In the genomic region with DNA sequence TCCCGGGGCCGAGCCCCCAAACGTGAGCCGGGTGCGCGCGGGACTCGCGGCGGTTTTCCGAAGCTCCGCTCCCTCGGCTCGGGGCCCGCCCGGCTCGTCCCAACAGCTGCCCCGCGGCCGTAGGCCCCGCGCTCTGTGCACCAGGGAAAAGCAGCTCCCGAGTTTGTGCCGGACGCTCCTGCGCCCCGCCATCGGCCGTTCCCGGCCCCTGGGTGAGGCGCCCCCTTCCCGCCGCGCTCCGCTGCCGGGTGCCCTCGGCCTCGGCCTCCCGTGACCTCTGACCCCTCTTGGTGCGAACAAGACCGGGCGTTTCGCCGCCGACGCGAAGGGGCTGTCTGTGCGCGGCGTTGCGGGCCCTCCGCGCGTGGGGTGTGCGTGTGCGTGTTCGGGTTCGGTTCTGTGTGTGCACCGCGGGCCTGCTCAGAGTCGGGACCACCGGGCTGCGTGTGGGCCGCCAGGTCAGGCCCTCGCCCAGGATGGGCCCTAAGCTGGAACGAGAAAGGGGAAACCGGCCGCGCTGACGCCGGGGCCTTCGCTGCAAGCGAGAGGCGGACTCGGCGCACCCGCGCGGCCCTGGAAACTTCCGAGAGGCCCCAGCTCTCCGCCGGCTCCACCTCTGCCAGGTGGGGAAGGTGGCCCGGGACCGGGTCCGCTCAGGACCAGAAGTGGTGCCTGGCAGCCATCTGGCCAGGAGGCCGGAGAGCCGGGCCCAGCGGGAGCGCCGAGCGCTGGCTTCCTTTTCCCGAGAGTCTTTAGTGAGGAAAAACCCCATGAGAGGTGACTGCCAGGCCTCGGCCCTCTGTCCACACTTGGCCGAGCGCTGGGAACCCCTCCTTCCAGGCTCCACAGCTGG, we compare ENCODE assay signal across 11 cellular contexts. TPM values are rescaled to one million over a fixed set of nuclear protein-coding genes. Genes with fewer than 3 reads are reported as not detected.
DNase-seq lines count a peak whose midpoint lies in the region; ATAC-seq and TF ChIP-seq lines count a peak whose summit lies in the region.
"Had no signal": no experiment of that assay in that cellular context is flagged by ENCODE, and none has a peak within 500 bp of the region (broad histone marks: within the 10 kb centered on the region; RNA-seq: fewer than 3 reads in every experiment).

No MANE protein-coding gene starts in this region.

- ATAC-seq in HG03520 (IDR thresholded peaks at IDR 0.05; ENCODE audit: unreplicated experiment) (no peak), HG03460 (IDR thresholded peaks at IDR 0.05; ENCODE audit: unreplicated experiment) (no peak), GM19397 (IDR thresholded peaks at IDR 0.05; ENCODE audit: unreplicated experiment) (no peak)

- H3K4me2 ChIP-seq in parathyroid adenoma (ENCODE audit: low read length) = peak overlapping the region; percentile 44

- CTCF ChIA-PET in AG04449 (lab: Yijun Ruan, JAX) = interaction anchor here (1.2 to 1.7 kb wide), 2 partner anchors 339 to 352 kb away, joined by 4 to 5 read pairs; no protein-coding TSS in a partner anchor

- no peaks in the 10 kb centered on the region for H3K79me2 ChIP-seq in parathyroid adenoma

- H3K9me3 ChIP-seq in left ventricle myocardium inferior (replicated peaks) = no peaks in the 10 kb centered on the region
- H3K9me3 ChIP-seq in parathyroid adenoma (ENCODE audit: control insufficient read depth, low read length) = no peaks in the 10 kb centered on the region

- H3K4me3 ChIP-seq in AG04449 (ENCODE audit: low read depth, low read length) (peak overlapping the region; percentile 1), left ventricle myocardium inferior (peak overlapping the region; percentile 87), parathyroid adenoma (ENCODE audit: low read depth, low read length) (peak overlapping the region; percentile 23)

- no peak overlapping the region for H2AFZ ChIP-seq in parathyroid adenoma

- POLR2A ChIA-PET in AG04449 (lab: Yijun Ruan, JAX) = no interaction called here

- TF ChIP-seq CTCF in AG04449 (IDR thresholded peaks at IDR 0.05; ENCODE audit: insufficient read depth, low read length, missing control alignments) (no peak), left ventricle myocardium inferior (IDR thresholded peaks at IDR 0.05; ENCODE audit: borderline replicate concordance) (no peak), parathyroid adenoma (IDR thresholded peaks at IDR 0.05) (no peak)

- H3K9ac ChIP-seq in parathyroid adenoma = no peak overlapping the region

- peaks cover 90% of the 10 kb centered on the region for H3K27me3 ChIP-seq in left ventricle myocardium inferior (ENCODE audit: low read depth)
- H3K27me3 ChIP-seq in parathyroid adenoma (ENCODE audit: control insufficient read depth, insufficient read depth, low read length) = no peaks in the 10 kb centered on the region

- DNase-seq in AG04449 (ENCODE audit: low read depth, low spot score) = no peak
- DNase-seq in left ventricle myocardium inferior = peak; percentile 16
- DNase-seq in Kasumi-1 (lab: John Stamatoyannopoulos, UW) = no peak
- DNase-seq: CD4-positive, CD25-positive, alpha-beta regulatory T cell; T1000 had no signal

- intact Hi-C loops in left ventricle myocardium inferior (cut with micrococcal nuclease) = no loop called here

- H3K27ac ChIP-seq in angular gyrus (ENCODE audit: low read depth, low read length) = peak overlapping the region; percentile 71
- peak overlapping the region; percentile 96 for H3K27ac ChIP-seq in left ventricle myocardium inferior (replicated peaks)
- H3K27ac ChIP-seq in parathyroid adenoma = no peak overlapping the region

- H3K36me3 ChIP-seq in left ventricle myocardium inferior = no peaks in the 10 kb centered on the region
- H3K36me3 ChIP-seq in parathyroid adenoma (ENCODE audit: control insufficient read depth, insufficient read depth, low read length) = no peaks in the 10 kb centered on the region

- H3K4me1 ChIP-seq in left ventricle myocardium inferior (peaks cover 74% of the 10 kb centered on the region), parathyroid adenoma (no peaks in the 10 kb centered on the region)

RNA-seq across cellular contexts. Expression of gene PRDM16, which starts 1.9 kb away (rescaled TPM):
- total RNA-seq in left ventricle myocardium inferior = 16.6 TPM

RNA-seq across cellular contexts. Expression of gene ACTRT2, which starts 49.6 kb away (rescaled TPM):
- not detected for total RNA-seq in left ventricle myocardium inferior
- total RNA-seq: CD4-positive, CD25-positive, alpha-beta regulatory T cell; pulmonary artery endothelial cell had no signal

Comparison
In these comparisons a context has a peak if more than half of its experiments do, and no peak if none do; other contexts are left out.
1. H3K4me3 ChIP-seq: peak in every context shown above with its lines; median percentile 87 in left ventricle myocardium inferior; 23 in parathyroid adenoma; 1 in AG04449.